Comparison of ENCODE assay signal across 9 cellular contexts in genomic region chr4:64713256-64713840, GRCh38.
A peak's percentile ranks its signal among the peaks of the same experiment; 100 is the strongest.
DNase-seq lines count a peak whose midpoint lies in the region; ATAC-seq, FAIRE-seq and TF ChIP-seq lines count a peak whose summit lies in the region.
"Had no signal": no experiment of that assay in that cellular context is flagged by ENCODE, and none has a peak within 500 bp of the region (broad histone marks: within the 10 kb centered on the region; RNA-seq: fewer than 3 reads in every experiment).

No MANE protein-coding gene starts in this region.

- no peaks in the 10 kb centered on the region for H3K4me1 ChIP-seq in GM12878 (ENCODE audit: control insufficient read depth, insufficient read depth, low read length)

- H3K79me2 ChIP-seq in GM12878 (ENCODE audit: control insufficient read depth, insufficient read depth, low read length), result no peaks in the 10 kb centered on the region

- BruUV-seq in GM12878 (replicated peaks; lab: Mats Ljungman, UMichigan), result no TSS peak

- ATAC-seq in GM21717 (IDR thresholded peaks at IDR 0.05; ENCODE audit: unreplicated experiment) (peak; percentile 75), GM12878 (peak; percentile 82), sciatic nerve (no peak)

- H3K9me3 ChIP-seq in GM12878 (replicated peaks; ENCODE audit: control insufficient read depth, insufficient read depth, low read length), result no peaks in the 10 kb centered on the region

- SMC1A ChIA-PET in GM12878 (lab: Charles Lee; ENCODE audit: uncharacterized antibody, unreplicated experiment), result no interaction called here

- H3K27me3 ChIP-seq in GM12878 (replicated peaks in 1 of 2; ENCODE audit: control insufficient read depth in 2 of 2, insufficient read depth in 2 of 2, low read length in 1 of 2), result no peaks in the 10 kb centered on the region

- peaks cover 11% of the 10 kb centered on the region for H3K4me1 Mint-ChIP-seq in nephron progenitor cell
- H3K4me1 Mint-ChIP-seq: activated B cell treated with CpG ODN at 0.5 μM for 24 hours had no signal

- no peak overlapping the region for H3K4me3 ChIP-seq in GM12878

- no peak for TF ChIP-seq RAD21 in GM12878 (IDR thresholded peaks at IDR 0.05; ENCODE audit: insufficient read depth, low read depth, low read length)

- peak; percentile 66 for FAIRE-seq in GM12878 (lab: Jason Lieb, UNC)

- no peak overlapping the region for H3K27ac ChIP-seq in GM12878 (ENCODE audit: control insufficient read depth, insufficient read depth)

- TF ChIP-seq CTCF in GM12878 (IDR thresholded peaks at IDR 0.05 in 2 of 3, conservative IDR thresholded peaks at IDR 0.05 in 1 of 3; ENCODE audit: control insufficient read depth in 2 of 3, extremely low read depth in 1 of 3, insufficient read depth in 1 of 3, low read depth in 3 of 3, low read length in 3 of 3), result peak; percentile 48 to 50 (median 49); a peak in 5 of 6 replicates
- TF ChIP-seq CTCF in nephron progenitor cell (IDR thresholded peaks at IDR 0.05), result peak; percentile 71

- H3K4me2 ChIP-seq in GM12878 (ENCODE audit: control insufficient read depth, insufficient read depth), result no peak overlapping the region

- no peak overlapping the region for H3K4me3 Mint-ChIP-seq in nephron progenitor cell
- H3K4me3 Mint-ChIP-seq: activated B cell treated with CpG ODN at 0.5 μM for 24 hours had no signal

- H2AFZ ChIP-seq in GM12878 (ENCODE audit: control insufficient read depth, low read depth, low read length), result no peak overlapping the region

- H4K20me1 ChIP-seq in GM12878 (ENCODE audit: control insufficient read depth, insufficient read depth), result no peaks in the 10 kb centered on the region

- DNase-seq in GM04504 (ENCODE audit: low read depth) (peak; percentile 3), M059J (ENCODE audit: low read depth) (peak; percentile 36), GM12878 (ENCODE audit: low read depth, low spot score) (no peak), nephron progenitor cell (no peak), sciatic nerve (ENCODE audit: low spot score) (no peak), retina (no peak)
- no peak for DNase-seq in activated T-cell treated with anti-CD3 and anti-CD28 coated beads, Interleukin-2, amount 50 U/mL, for 1 hour
- DNase-seq: activated B cell treated with CpG ODN at 0.5 μM for 24 hours had no signal

- peaks cover 7% of the 10 kb centered on the region for H3K27me3 Mint-ChIP-seq in nephron progenitor cell (ENCODE audit: low read depth, poor library complexity)
- H3K27me3 Mint-ChIP-seq: activated B cell treated with CpG ODN at 0.5 μM for 24 hours had no signal

- in situ Hi-C loops in GM12878 (cut with MboI), result no loop called here

- 0% methylated on average over 2 of the region's 2 CpGs for WGBS in GM12878 (ENCODE audit: insufficient coverage, insufficient replicate concordance, low lambda C conversion rate, missing lambda C conversion rate)

- H3K36me3 ChIP-seq in GM12878 (ENCODE audit: control insufficient read depth in 2 of 2, insufficient read depth in 2 of 2, low read length in 1 of 2), result no peaks in the 10 kb centered on the region

- RAD21 ChIA-PET in GM12878 (lab: Charles Lee; ENCODE audit: unreplicated experiment), result no interaction called here

- no peak overlapping the region for H3K9ac ChIP-seq in GM12878 (ENCODE audit: control insufficient read depth, insufficient read depth, low read length)

- H3K27ac Mint-ChIP-seq in nephron progenitor cell, result no peak overlapping the region
- H3K27ac Mint-ChIP-seq: activated B cell treated with CpG ODN at 0.5 μM for 24 hours had no signal

- POLR2A ChIA-PET in GM12878 (lab: Charles Lee), result no interaction called here

- CTCF ChIA-PET in GM12878 (lab: Yijun Ruan, JAX), result interaction anchor here (1.3 to 1.4 kb wide), 2 partner anchors 15 kb away, joined by 4 to 5 read pairs; no protein-coding TSS in a partner anchor

- H3K36me3 Mint-ChIP-seq in nephron progenitor cell (ENCODE audit: low read depth), result no peaks in the 10 kb centered on the region

- intact Hi-C loops in GM12878 (cut with micrococcal nuclease; ENCODE audit: unreplicated experiment) (no loop called here), sciatic nerve (cut with DNase I) (no loop called here)

- no peak for TF ChIP-seq EP300 in GM12878 (IDR thresholded peaks at IDR 0.05; ENCODE audit: borderline replicate concordance in 1 of 2, control insufficient read depth in 1 of 2, low read depth in 2 of 2, low read length in 2 of 2)

- no peak for TF ChIP-seq POLR2A in GM12878 (IDR thresholded peaks at IDR 0.05; ENCODE audit: low read depth, low read length)

- peaks cover 16% of the 10 kb centered on the region for H3K9me3 Mint-ChIP-seq in nephron progenitor cell
- H3K9me3 Mint-ChIP-seq: activated B cell treated with CpG ODN at 0.5 μM for 24 hours had no signal

TF ChIP-seq in GM12878, 131 proteins besides CTCF, POLR2A, EP300 and RAD21:
- TF ChIP-seq MYC (IDR thresholded peaks at IDR 0.05; ENCODE audit: insufficient read depth, insufficient read length, insufficient replicate concordance, low read length, severe bottlenecking), result no peak
- no peak for TF ChIP-seq CREM (IDR thresholded peaks at IDR 0.05; ENCODE audit: low read depth)

Comparison
In these comparisons a context has a peak if more than half of its experiments do, and no peak if none do; other contexts are left out.
1. DNase-seq: peak in GM04504 (single experiment) and M059J (single experiment); none in GM12878 (single experiment), nephron progenitor cell (single experiment), activated T-cell treated with anti-CD3 and anti-CD28 coated beads, Interleukin-2, amount 50 U/mL, for 1 hour (single experiment), sciatic nerve (single experiment) and retina (single experiment).